1 cellular context compared by ENCODE assay signal in the genomic region with DNA sequence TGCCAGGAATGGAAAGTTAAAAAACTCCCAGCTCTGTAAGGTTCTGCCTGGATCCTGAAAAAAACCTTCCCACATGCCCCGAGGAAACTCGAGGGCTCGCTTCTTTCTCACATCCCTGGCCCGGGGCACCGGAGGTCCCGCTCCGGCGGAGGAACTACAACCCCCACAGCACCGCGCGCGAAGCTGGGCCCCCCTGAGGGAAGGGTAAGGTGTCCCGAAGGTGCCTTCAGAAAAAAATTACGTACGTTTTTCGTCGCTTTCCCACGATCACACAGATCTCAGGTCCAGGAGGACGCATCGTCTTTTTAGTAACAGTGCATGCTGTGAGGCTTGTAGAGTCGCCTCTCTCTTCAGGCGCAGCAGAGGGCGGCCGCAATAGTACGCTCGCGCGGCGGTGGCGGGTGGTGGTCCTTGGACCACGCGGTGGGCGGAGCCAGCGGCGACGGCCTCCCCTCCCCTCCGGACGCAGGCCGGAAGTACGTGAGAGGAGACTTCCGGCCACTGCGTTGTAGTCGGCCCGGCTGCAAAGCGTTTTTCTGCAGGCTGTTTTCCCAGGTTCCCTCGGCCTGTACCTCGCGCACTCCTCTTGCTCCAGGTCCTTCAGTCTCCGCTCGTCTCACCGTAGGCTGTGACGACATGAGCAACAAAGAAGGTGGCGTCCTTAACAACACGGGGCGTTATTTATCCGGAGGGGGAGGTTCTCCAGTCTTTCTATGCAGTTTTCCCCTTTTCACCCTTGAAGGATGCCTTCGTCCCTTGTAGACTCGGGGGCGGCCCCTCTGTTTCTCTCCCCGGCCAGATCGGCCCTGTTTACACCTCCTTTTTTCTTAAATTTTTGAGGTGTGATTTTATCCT.
TF ChIP-seq lines count a peak whose summit lies in the region.

A gene with protein sequence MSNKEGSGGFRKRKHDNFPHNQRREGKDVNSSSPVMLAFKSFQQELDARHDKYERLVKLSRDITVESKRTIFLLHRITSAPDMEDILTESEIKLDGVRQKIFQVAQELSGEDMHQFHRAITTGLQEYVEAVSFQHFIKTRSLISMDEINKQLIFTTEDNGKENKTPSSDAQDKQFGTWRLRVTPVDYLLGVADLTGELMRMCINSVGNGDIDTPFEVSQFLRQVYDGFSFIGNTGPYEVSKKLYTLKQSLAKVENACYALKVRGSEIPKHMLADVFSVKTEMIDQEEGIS (plus strand): TSS at position 495 of the 855 bp plus-strand sequence. CDS start 142 bp downstream, at position 637.

TF ChIP-seq in HEK293, 187 proteins besides CTCF, POLR2A, EP300 and RAD21 (continued from another document and continues in another):
- TF ChIP-seq, protein P1, sequence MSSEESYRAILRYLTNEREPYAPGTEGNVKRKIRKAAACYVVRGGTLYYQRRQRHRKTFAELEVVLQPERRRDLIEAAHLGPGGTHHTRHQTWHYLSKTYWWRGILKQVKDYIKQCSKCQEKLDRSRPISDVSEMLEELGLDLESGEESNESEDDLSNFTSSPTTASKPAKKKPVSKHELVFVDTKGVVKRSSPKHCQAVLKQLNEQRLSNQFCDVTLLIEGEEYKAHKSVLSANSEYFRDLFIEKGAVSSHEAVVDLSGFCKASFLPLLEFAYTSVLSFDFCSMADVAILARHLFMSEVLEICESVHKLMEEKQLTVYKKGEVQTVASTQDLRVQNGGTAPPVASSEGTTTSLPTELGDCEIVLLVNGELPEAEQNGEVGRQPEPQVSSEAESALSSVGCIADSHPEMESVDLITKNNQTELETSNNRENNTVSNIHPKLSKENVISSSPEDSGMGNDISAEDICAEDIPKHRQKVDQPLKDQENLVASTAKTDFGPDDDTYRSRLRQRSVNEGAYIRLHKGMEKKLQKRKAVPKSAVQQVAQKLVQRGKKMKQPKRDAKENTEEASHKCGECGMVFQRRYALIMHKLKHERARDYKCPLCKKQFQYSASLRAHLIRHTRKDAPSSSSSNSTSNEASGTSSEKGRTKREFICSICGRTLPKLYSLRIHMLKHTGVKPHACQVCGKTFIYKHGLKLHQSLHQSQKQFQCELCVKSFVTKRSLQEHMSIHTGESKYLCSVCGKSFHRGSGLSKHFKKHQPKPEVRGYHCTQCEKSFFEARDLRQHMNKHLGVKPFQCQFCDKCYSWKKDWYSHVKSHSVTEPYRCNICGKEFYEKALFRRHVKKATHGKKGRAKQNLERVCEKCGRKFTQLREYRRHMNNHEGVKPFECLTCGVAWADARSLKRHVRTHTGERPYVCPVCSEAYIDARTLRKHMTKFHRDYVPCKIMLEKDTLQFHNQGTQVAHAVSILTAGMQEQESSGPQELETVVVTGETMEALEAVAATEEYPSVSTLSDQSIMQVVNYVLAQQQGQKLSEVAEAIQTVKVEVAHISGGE (tag by site-specific recombination; conservative IDR thresholded peaks at IDR 0.05; ENCODE audit: low read depth): peak; percentile 95
- TF ChIP-seq WT1 (tag by site-specific recombination; IDR thresholded peaks at IDR 0.05): peak; percentile 44; the same call in 1 of the 2 replicates
- TF ChIP-seq ZNF354C (tag by site-specific recombination; IDR thresholded peaks at IDR 0.05; ENCODE audit: borderline replicate concordance, low read depth): no peak
- no peak for TF ChIP-seq ZNF529 (tag by site-specific recombination; IDR thresholded peaks at IDR 0.05; ENCODE audit: insufficient replicate concordance)
- TF ChIP-seq, protein P2, sequence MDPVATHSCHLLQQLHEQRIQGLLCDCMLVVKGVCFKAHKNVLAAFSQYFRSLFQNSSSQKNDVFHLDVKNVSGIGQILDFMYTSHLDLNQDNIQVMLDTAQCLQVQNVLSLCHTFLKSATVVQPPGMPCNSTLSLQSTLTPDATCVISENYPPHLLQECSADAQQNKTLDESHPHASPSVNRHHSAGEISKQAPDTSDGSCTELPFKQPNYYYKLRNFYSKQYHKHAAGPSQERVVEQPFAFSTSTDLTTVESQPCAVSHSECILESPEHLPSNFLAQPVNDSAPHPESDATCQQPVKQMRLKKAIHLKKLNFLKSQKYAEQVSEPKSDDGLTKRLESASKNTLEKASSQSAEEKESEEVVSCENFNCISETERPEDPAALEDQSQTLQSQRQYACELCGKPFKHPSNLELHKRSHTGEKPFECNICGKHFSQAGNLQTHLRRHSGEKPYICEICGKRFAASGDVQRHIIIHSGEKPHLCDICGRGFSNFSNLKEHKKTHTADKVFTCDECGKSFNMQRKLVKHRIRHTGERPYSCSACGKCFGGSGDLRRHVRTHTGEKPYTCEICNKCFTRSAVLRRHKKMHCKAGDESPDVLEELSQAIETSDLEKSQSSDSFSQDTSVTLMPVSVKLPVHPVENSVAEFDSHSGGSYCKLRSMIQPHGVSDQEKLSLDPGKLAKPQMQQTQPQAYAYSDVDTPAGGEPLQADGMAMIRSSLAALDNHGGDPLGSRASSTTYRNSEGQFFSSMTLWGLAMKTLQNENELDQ (tag by site-specific recombination; IDR thresholded peaks at IDR 0.05; ENCODE audit: low read depth): no peak
- peak; percentile 72; the same call in 1 of the 2 replicates for TF ChIP-seq ZNF596 (tag by site-specific recombination; IDR thresholded peaks at IDR 0.05)
- TF ChIP-seq HOXD13 (CRISPR knock-in tag; IDR thresholded peaks at IDR 0.05; ENCODE audit: borderline replicate concordance): no peak
- TF ChIP-seq HOXC10 (CRISPR knock-in tag; IDR thresholded peaks at IDR 0.05): no peak
- TF ChIP-seq, protein P3, sequence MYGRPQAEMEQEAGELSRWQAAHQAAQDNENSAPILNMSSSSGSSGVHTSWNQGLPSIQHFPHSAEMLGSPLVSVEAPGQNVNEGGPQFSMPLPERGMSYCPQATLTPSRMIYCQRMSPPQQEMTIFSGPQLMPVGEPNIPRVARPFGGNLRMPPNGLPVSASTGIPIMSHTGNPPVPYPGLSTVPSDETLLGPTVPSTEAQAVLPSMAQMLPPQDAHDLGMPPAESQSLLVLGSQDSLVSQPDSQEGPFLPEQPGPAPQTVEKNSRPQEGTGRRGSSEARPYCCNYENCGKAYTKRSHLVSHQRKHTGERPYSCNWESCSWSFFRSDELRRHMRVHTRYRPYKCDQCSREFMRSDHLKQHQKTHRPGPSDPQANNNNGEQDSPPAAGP (tag by site-specific recombination; IDR thresholded peaks at IDR 0.05): peak; percentile 97
- TF ChIP-seq ZEB2 (tag by site-specific recombination; IDR thresholded peaks at IDR 0.05): peak; percentile 97
- TF ChIP-seq KLF7 (tag by site-specific recombination; IDR thresholded peaks at IDR 0.05; ENCODE audit: borderline replicate concordance): no peak
- TF ChIP-seq, protein P4, sequence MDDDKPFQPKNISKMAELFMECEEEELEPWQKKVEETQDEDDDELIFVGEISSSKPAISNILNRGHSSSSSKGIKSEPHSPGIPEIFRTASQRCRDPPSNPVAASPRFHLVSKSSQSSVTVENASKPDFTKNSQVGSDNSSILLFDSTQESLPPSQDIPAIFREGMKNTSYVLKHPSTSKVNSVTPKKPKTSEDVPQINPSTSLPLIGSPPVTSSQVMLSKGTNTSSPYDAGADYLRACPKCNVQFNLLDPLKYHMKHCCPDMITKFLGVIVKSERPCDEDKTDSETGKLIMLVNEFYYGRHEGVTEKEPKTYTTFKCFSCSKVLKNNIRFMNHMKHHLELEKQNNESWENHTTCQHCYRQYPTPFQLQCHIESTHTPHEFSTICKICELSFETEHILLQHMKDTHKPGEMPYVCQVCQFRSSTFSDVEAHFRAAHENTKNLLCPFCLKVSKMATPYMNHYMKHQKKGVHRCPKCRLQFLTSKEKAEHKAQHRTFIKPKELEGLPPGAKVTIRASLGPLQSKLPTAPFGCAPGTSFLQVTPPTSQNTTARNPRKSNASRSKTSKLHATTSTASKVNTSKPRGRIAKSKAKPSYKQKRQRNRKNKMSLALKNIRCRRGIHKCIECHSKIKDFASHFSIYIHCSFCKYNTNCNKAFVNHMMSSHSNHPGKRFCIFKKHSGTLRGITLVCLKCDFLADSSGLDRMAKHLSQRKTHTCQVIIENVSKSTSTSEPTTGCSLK (tag by site-specific recombination; IDR thresholded peaks at IDR 0.05): no peak
- peak; percentile 86 for TF ChIP-seq ZFP69B (tag by site-specific recombination; IDR thresholded peaks at IDR 0.05)
- TF ChIP-seq ZNF791 (tag by site-specific recombination; IDR thresholded peaks at IDR 0.05): no peak
- 0 out of 2 replicates have a peak, but pooled peaks have one; percentile 9 for TF ChIP-seq RBAK (tag by site-specific recombination; IDR thresholded peaks at IDR 0.05)
- 0 out of 2 replicates have a peak, but pooled peaks have one; percentile 26 for TF ChIP-seq SCRT2 (tag by site-specific recombination; IDR thresholded peaks at IDR 0.05)
- no peak for TF ChIP-seq ZNF707 (tag by site-specific recombination; IDR thresholded peaks at IDR 0.05)
- TF ChIP-seq, protein P5, sequence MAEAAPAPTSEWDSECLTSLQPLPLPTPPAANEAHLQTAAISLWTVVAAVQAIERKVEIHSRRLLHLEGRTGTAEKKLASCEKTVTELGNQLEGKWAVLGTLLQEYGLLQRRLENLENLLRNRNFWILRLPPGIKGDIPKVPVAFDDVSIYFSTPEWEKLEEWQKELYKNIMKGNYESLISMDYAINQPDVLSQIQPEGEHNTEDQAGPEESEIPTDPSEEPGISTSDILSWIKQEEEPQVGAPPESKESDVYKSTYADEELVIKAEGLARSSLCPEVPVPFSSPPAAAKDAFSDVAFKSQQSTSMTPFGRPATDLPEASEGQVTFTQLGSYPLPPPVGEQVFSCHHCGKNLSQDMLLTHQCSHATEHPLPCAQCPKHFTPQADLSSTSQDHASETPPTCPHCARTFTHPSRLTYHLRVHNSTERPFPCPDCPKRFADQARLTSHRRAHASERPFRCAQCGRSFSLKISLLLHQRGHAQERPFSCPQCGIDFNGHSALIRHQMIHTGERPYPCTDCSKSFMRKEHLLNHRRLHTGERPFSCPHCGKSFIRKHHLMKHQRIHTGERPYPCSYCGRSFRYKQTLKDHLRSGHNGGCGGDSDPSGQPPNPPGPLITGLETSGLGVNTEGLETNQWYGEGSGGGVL (tag by site-specific recombination; IDR thresholded peaks at IDR 0.05): no peak
- no peak for TF ChIP-seq ZNF146 (tag by site-specific recombination; IDR thresholded peaks at IDR 0.05)
- TF ChIP-seq, protein P6, sequence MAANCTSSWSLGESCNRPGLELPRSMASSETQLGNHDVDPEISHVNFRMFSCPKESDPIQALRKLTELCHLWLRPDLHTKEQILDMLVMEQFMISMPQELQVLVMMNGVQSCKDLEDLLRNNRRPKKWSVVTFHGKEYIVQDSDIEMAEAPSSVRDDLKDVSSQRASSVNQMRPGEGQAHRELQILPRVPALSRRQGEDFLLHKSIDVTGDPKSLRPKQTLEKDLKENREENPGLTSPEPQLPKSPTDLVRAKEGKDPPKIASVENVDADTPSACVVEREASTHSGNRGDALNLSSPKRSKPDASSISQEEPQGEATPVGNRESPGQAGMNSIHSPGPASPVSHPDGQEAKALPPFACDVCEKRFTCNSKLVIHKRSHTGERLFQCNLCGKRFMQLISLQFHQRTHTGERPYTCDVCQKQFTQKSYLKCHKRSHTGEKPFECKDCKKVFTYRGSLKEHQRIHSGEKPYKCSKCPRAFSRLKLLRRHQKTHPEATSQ (tag by site-specific recombination; IDR thresholded peaks at IDR 0.05): peak; percentile 17; the same call in 1 of the 2 replicates
- TF ChIP-seq GFI1B (tag by site-specific recombination; IDR thresholded peaks at IDR 0.05): no peak
- no peak for TF ChIP-seq ZNF830 (tag by site-specific recombination; IDR thresholded peaks at IDR 0.05; ENCODE audit: low read depth)
- no peak for TF ChIP-seq ZNF621 (tag by site-specific recombination; IDR thresholded peaks at IDR 0.05)
- TF ChIP-seq GLI4 (tag by site-specific recombination; IDR thresholded peaks at IDR 0.05): no peak
- no peak for TF ChIP-seq ZNF530 (tag by site-specific recombination; IDR thresholded peaks at IDR 0.05; ENCODE audit: low read depth)
- TF ChIP-seq, protein P7, sequence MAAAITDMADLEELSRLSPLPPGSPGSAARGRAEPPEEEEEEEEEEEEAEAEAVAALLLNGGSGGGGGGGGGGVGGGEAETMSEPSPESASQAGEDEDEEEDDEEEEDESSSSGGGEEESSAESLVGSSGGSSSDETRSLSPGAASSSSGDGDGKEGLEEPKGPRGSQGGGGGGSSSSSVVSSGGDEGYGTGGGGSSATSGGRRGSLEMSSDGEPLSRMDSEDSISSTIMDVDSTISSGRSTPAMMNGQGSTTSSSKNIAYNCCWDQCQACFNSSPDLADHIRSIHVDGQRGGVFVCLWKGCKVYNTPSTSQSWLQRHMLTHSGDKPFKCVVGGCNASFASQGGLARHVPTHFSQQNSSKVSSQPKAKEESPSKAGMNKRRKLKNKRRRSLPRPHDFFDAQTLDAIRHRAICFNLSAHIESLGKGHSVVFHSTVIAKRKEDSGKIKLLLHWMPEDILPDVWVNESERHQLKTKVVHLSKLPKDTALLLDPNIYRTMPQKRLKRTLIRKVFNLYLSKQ (tag by site-specific recombination; IDR thresholded peaks at IDR 0.05; ENCODE audit: borderline replicate concordance): no peak
- TF ChIP-seq ZNF19 (tag by site-specific recombination; IDR thresholded peaks at IDR 0.05; ENCODE audit: low read depth): no peak
- TF ChIP-seq, protein P8, sequence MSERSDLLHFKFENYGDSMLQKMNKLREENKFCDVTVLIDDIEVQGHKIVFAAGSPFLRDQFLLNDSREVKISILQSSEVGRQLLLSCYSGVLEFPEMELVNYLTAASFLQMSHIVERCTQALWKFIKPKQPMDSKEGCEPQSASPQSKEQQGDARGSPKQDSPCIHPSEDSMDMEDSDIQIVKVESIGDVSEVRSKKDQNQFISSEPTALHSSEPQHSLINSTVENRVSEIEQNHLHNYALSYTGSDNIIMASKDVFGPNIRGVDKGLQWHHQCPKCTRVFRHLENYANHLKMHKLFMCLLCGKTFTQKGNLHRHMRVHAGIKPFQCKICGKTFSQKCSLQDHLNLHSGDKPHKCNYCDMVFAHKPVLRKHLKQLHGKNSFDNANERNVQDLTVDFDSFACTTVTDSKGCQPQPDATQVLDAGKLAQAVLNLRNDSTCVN (tag by site-specific recombination; optimal IDR thresholded peaks at IDR 0.05): peak; percentile 80
- no peak for TF ChIP-seq ZNF747 (tag by site-specific recombination; IDR thresholded peaks at IDR 0.05)
- TF ChIP-seq, protein P9, sequence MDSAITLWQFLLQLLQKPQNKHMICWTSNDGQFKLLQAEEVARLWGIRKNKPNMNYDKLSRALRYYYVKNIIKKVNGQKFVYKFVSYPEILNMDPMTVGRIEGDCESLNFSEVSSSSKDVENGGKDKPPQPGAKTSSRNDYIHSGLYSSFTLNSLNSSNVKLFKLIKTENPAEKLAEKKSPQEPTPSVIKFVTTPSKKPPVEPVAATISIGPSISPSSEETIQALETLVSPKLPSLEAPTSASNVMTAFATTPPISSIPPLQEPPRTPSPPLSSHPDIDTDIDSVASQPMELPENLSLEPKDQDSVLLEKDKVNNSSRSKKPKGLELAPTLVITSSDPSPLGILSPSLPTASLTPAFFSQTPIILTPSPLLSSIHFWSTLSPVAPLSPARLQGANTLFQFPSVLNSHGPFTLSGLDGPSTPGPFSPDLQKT (IDR thresholded peaks at IDR 0.05; ENCODE audit: borderline replicate concordance, low read depth, low read length): peak; percentile 81; the same call in 1 of the 2 replicates
- TF ChIP-seq, protein P10, sequence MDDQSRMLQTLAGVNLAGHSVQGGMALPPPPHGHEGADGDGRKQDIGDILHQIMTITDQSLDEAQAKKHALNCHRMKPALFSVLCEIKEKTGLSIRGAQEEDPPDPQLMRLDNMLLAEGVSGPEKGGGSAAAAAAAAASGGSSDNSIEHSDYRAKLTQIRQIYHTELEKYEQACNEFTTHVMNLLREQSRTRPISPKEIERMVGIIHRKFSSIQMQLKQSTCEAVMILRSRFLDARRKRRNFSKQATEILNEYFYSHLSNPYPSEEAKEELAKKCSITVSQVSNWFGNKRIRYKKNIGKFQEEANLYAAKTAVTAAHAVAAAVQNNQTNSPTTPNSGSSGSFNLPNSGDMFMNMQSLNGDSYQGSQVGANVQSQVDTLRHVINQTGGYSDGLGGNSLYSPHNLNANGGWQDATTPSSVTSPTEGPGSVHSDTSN (CRISPR knock-in tag; IDR thresholded peaks at IDR 0.05): 0 out of 2 replicates have a peak, but pooled peaks have one; percentile 51
- TF ChIP-seq ZNF76 (tag by site-specific recombination; IDR thresholded peaks at IDR 0.05; ENCODE audit: borderline replicate concordance, low read depth): peak; percentile 97
- TF ChIP-seq ZNF777 (tag by site-specific recombination; IDR thresholded peaks at IDR 0.05; ENCODE audit: borderline replicate concordance): no peak
